16 cellular contexts compared by ENCODE assay signal in genomic region chr1:170133663-170134062, GRCh38. TPM values are rescaled to one million over a fixed set of nuclear protein-coding genes. Genes with fewer than 3 reads are reported as not detected.
A peak's percentile ranks its signal among the peaks of the same experiment; 100 is the strongest.
DNase-seq lines count a peak whose midpoint lies in the region; ATAC-seq and TF ChIP-seq lines count a peak whose summit lies in the region.
"Had no signal": no experiment of that assay in that cellular context is flagged by ENCODE, and none has a peak within 500 bp of the region (broad histone marks: within the 10 kb centered on the region; RNA-seq: fewer than 3 reads in every experiment).

No MANE protein-coding gene starts in this region.

- H3K27me3 Mint-ChIP-seq in T-cell = peaks cover 10 to 25% of the 10 kb centered on the region in 2 donors

- no peaks in the 10 kb centered on the region for H3K36me3 Mint-ChIP-seq in T-cell
- H3K36me3 Mint-ChIP-seq: CD4-positive, CD25-positive, alpha-beta regulatory T cell had no signal

- no peaks in the 10 kb centered on the region for H3K4me1 Mint-ChIP-seq in T-cell
- H3K4me1 Mint-ChIP-seq: CD4-positive, CD25-positive, alpha-beta regulatory T cell had no signal

- ATAC-seq in left lung (peak; percentile 47), sciatic nerve (peak; percentile 51), T-cell (replicated peaks in 1 of 4) (no peak), HG03520 (IDR thresholded peaks at IDR 0.05; ENCODE audit: unreplicated experiment) (no peak)

- H3K27me3 ChIP-seq in left lung = no peaks in the 10 kb centered on the region
- H3K27me3 ChIP-seq: BLaER1 treated with 17β-estradiol and CSF1 and Interleukin-3, amounts not matched to agents 10 nM and 100 nM had no signal

- H3K27ac ChIP-seq in left lung = no peak overlapping the region
- H3K27ac ChIP-seq: BLaER1 treated with 17β-estradiol and CSF1 and Interleukin-3, amounts not matched to agents 10 nM and 100 nM had no signal

- H3K4me1 ChIP-seq in left lung = peaks cover 0 to 3% of the 10 kb centered on the region in 2 donors
- H3K4me1 ChIP-seq: BLaER1 treated with 17β-estradiol and CSF1 and Interleukin-3, amounts not matched to agents 10 nM and 100 nM had no signal

- no peaks in the 10 kb centered on the region for H3K9me3 Mint-ChIP-seq in T-cell
- H3K9me3 Mint-ChIP-seq: HFFc6 had no signal

- peak; percentile 15 for DNase-seq in Ammon's horn (ENCODE audit: low spot score)
- DNase-seq in NCI-H446 (lab: John Stamatoyannopoulos, UW) = peak; percentile 92 to 93
- no peak for DNase-seq in left lung
- DNase-seq in sciatic nerve (ENCODE audit: low spot score) = no peak
- no peak for DNase-seq in T-cell
- no peak for DNase-seq in NCI-H1105 treated with DMSO at 0.1 percent for 48 hours (lab: John Stamatoyannopoulos, UW)
- DNase-seq in NCI-H2227 (lab: John Stamatoyannopoulos, UW; ENCODE audit: unreplicated experiment) = no peak
- DNase-seq: 8988T; AML-193; CD4-positive, CD25-positive, alpha-beta regulatory T cell; DMS79; HFFc6 had no signal

- no peaks in the 10 kb centered on the region for H3K36me3 ChIP-seq in left lung
- H3K36me3 ChIP-seq: BLaER1 treated with 17β-estradiol and CSF1 and Interleukin-3, amounts not matched to agents 10 nM and 100 nM had no signal

- TF ChIP-seq CTCF in left lung (IDR thresholded peaks at IDR 0.05) = no peak

- no peaks in the 10 kb centered on the region for H3K9me3 ChIP-seq in left lung
- H3K9me3 ChIP-seq: BLaER1 treated with 17β-estradiol and CSF1 and Interleukin-3, amounts not matched to agents 10 nM and 100 nM had no signal

- CTCF ChIA-PET in T-cell (lab: Charles Lee) = no interaction called here

- POLR2A ChIA-PET in T-cell (lab: Charles Lee) = no interaction called here

- H3K4me3 ChIP-seq in left lung = no peak overlapping the region
- H3K4me3 ChIP-seq: BLaER1 treated with 17β-estradiol and CSF1 and Interleukin-3, amounts not matched to agents 10 nM and 100 nM had no signal

- H3K27ac Mint-ChIP-seq in T-cell = no peak overlapping the region
- H3K27ac Mint-ChIP-seq: CD4-positive, CD25-positive, alpha-beta regulatory T cell; HFFc6 had no signal

- no peak overlapping the region for H3K4me3 Mint-ChIP-seq in T-cell
- H3K4me3 Mint-ChIP-seq: CD4-positive, CD25-positive, alpha-beta regulatory T cell; HFFc6 had no signal

- intact Hi-C loops in left lung (cut with DNase I) (no loop called here), sciatic nerve (cut with DNase I) (no loop called here)

RNA-seq across cellular contexts. Expression of gene NTMT2, which starts 12.1 kb away (rescaled TPM):
- total RNA-seq in left lung = not detected
- not detected for total RNA-seq in sciatic nerve
- not detected for total RNA-seq in T-cell
- total RNA-seq: CD4-positive, CD25-positive, alpha-beta regulatory T cell; G401; H1; HFFc6 had no signal

RNA-seq across cellular contexts. Expression of gene KIFAP3, which starts 59.2 kb away (rescaled TPM):
- total RNA-seq in left lung (10 to 100 TPM; 23.2 to 27.5 TPM), sciatic nerve (49.9 TPM), T-cell (10 to 100 TPM; 13.8 to 20.2 (median 16.6) TPM)

Comparison
In these comparisons a context has a peak if more than half of its experiments do, and no peak if none do; other contexts are left out.
1. DNase-seq: peak in Ammon's horn (single experiment) and NCI-H446 (2 of 2); none in left lung (0 of 2), sciatic nerve (single experiment), T-cell (0 of 34), NCI-H1105 treated with DMSO at 0.1 percent for 48 hours (single experiment) and NCI-H2227 (single experiment).
2. ATAC-seq: peak in left lung (single experiment) and sciatic nerve (single experiment); none in T-cell (0 of 4) and HG03520 (single experiment).